Comparison of ENCODE assay signal across 8 cellular contexts in the genomic region with DNA sequence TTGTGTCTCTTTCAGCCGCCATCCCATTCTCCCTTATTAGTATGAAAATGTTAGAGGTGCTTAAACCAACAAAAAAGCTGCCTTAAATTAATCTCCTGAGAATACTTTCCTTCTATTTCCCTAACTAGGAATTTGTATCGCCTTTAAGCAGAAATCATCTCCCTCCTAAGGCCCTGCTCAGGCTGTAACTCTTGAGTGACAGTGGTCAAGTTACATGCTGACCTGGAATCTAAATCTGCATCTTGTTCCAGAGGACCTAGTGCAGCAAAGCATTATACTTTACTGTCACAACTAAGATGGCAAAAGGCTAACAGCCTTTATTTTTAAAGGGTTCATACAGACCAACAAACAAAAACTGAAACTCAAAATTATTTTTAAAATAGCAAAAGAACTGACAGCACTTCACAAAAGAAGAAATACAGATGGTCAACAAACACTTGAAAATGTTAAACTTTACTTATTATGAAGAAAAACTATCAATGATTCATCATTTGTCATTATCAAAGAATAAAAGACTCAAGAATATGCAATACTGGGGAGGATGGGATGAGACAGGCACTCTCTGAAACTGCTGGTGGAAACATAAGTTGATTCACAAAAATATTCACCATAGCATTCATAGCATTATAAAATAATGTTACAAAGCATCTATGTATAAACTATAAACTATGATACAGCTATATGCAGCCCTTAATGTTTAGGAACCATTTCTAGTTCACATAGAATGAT. TPM values are rescaled to one million over a fixed set of nuclear protein-coding genes. Genes with fewer than 3 reads are reported as not detected.
A peak's percentile ranks its signal among the peaks of the same experiment; 100 is the strongest.
DNase-seq lines count a peak whose midpoint lies in the region; ATAC-seq and TF ChIP-seq lines count a peak whose summit lies in the region.

No MANE protein-coding gene starts in this region.

- peaks cover 60 to 85% (median 74%) of the 10 kb centered on the region in 3 donors for H3K4me1 Mint-ChIP-seq in T-cell

- POLR2A ChIA-PET in T-cell (lab: Charles Lee): interaction anchor here in 1 of 2 donors (0.7 kb wide), 1 partner anchor 22 kb away, joined by 3 read pairs; no protein-coding TSS in a partner anchor

- H3K9me3 ChIP-seq in transverse colon: peaks cover 8 to 9% of the 10 kb centered on the region in 2 donors

- H3K4me1 ChIP-seq in transverse colon: peaks cover 7 to 33% (median 18%) of the 10 kb centered on the region in 4 donors

- no peaks in the 10 kb centered on the region for H3K36me3 ChIP-seq in transverse colon

- no peak overlapping the region for H3K4me3 ChIP-seq in transverse colon

- H3K27me3 ChIP-seq in transverse colon: no peaks in the 10 kb centered on the region

- peak; percentile 13 for ATAC-seq in Right ventricle myocardium superior (ENCODE audit: poor library complexity)
- ATAC-seq in Right ventricle myocardium inferior: no peak
- ATAC-seq in T-cell (replicated peaks in 1 of 4): peak in 1 of 4 experiments; percentile 7
- no peak for ATAC-seq in HG03159 (IDR thresholded peaks at IDR 0.05; ENCODE audit: unreplicated experiment)

- no peaks in the 10 kb centered on the region for H3K27me3 Mint-ChIP-seq in T-cell

- intact Hi-C loops in Right ventricle myocardium superior (cut with DNase I): no loop called here
- intact Hi-C loops in Right ventricle myocardium inferior (cut with DNase I): no loop called here
- intact Hi-C loops in transverse colon (cut with DNase I; ENCODE audit: low total_unique reads): loop anchor here (10.0 kb wide), 1 partner anchor 475 kb away; no protein-coding TSS in a partner anchor

- CTCF ChIA-PET in T-cell (lab: Charles Lee): no interaction called here

- H3K9me3 Mint-ChIP-seq in T-cell: peaks cover 19 to 31% (median 27%) of the 10 kb centered on the region in 3 donors

- no peak for TF ChIP-seq EP300 in transverse colon (IDR thresholded peaks at IDR 0.05; ENCODE audit: low read depth)

- peaks cover 77% of the 10 kb centered on the region for H3K36me3 Mint-ChIP-seq in T-cell

- TF ChIP-seq CTCF in transverse colon (IDR thresholded peaks at IDR 0.05): no peak

- peak overlapping the region; percentile 68 to 93 for H3K27ac Mint-ChIP-seq in T-cell

- no peak for TF ChIP-seq POLR2A in transverse colon (IDR thresholded peaks at IDR 0.05)

- no peak for DNase-seq in Right ventricle myocardium superior
- no peak for DNase-seq in Right ventricle myocardium inferior (ENCODE audit: missing footprints)
- no peak for DNase-seq in T-cell
- DNase-seq in iPS-NIHi7 (ENCODE audit: extremely low spot score): peak; percentile 3
- no peak for DNase-seq in transverse colon
- DNase-seq in OCI-M2 (lab: John Stamatoyannopoulos, UW; ENCODE audit: unreplicated experiment): no peak
- no peak for DNase-seq in NCI-H1105 treated with DMSO at 0.1 percent for 48 hours (lab: John Stamatoyannopoulos, UW)

- 87 to 94% methylated on average over 2 of the region's 2 CpGs for WGBS in transverse colon (ENCODE audit: low coverage in 1 of 2), 2 donors

- in situ Hi-C loops in transverse colon (cut with MboI; ENCODE audit: low pct_ligation_motif_present in 1 of 4, low pct_unique_long_range_greater_than_20kb in 1 of 4, low sequenced_read_pairs in 3 of 4): loop anchor here in 3 of 4 donors (10.0 to 25.0 kb wide), 3 partner anchors 165 to 497 kb away; no protein-coding TSS in a partner anchor

- peak overlapping the region; percentile 62 to 72 (median 65) for H3K27ac ChIP-seq in transverse colon

- peak overlapping the region; percentile 0 to 29 (median 24) for H3K4me3 Mint-ChIP-seq in T-cell

RNA-seq across cellular contexts. Expression of a gene that starts 11.0 kb away (rescaled TPM):
- total RNA-seq in Right ventricle myocardium superior: 28.9 TPM
- 22.5 TPM for total RNA-seq in Right ventricle myocardium inferior
- 10 to 100 TPM; 24.3 to 46.4 (median 44.6) TPM for total RNA-seq in T-cell
- total RNA-seq in transverse colon: 10 to 100 TPM; 30.8 to 88.3 (median 37.8) TPM

RNA-seq across cellular contexts. Expression of a gene that starts 11.7 kb away (rescaled TPM):
- total RNA-seq in Right ventricle myocardium superior (22.8 TPM), Right ventricle myocardium inferior (24.3 TPM), T-cell (10 to 100 TPM; 20.7 to 32.7 (median 25.8) TPM), transverse colon (10 to 100 TPM in 3 of 4 donors, 1 to 10 TPM in 1; 4.8 to 36.3 (median 28.9) TPM)

RNA-seq across cellular contexts. Expression of a gene that starts 51.8 kb away (rescaled TPM):
- total RNA-seq in Right ventricle myocardium superior (5.1 TPM), Right ventricle myocardium inferior (3.8 TPM), T-cell (10 to 100 TPM; 28.1 to 41.2 (median 37.6) TPM), transverse colon (10 to 100 TPM in 2 of 4 donors, 1 to 10 TPM in 2; 6.7 to 19.9 (median 12.6) TPM)
